In the genomic region with DNA sequence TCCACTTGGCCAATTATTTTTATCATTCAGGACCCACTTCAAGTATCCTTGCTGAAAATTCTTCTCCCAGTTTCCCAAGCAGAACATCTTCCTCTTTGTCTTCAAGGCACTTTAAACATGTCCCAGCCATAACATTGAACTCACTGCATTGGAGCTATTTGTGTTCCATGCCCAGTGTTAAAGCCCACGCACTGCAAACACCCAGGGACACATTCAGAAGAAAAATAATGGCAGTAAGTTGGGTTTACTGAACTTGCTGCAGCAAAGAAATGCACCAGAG, we compare ENCODE assay signal across 10 cellular contexts. TPM values are rescaled to one million over a fixed set of nuclear protein-coding genes. Genes with fewer than 3 reads are reported as not detected.
DNase-seq lines count a peak whose midpoint lies in the region; ATAC-seq and TF ChIP-seq lines count a peak whose summit lies in the region.
"Had no signal": no experiment of that assay in that cellular context is flagged by ENCODE, and none has a peak within 500 bp of the region (broad histone marks: within the 10 kb centered on the region; RNA-seq: fewer than 3 reads in every experiment).

No MANE protein-coding gene starts in this region.

- intact Hi-C loops in Panc1 (cut with micrococcal nuclease; ENCODE audit: unreplicated experiment) (loop anchor here (5.0 to 10.0 kb wide), 3 partner anchors 203 to 403 kb away; a partner anchor contains a TSS), Calu3 (cut with micrococcal nuclease; ENCODE audit: unreplicated experiment) (no loop called here)

- DNase-seq in activated T-cell treated with anti-CD3 and anti-CD28 coated beads, Interleukin-2, amount 50 U/mL, for 72 hours: no peak
- DNase-seq in activated T-cell treated with anti-CD3 and anti-CD28 coated beads, Interleukin-2, amount 50 U/mL, for 48 hours: no peak
- DNase-seq in Panc1 (ENCODE audit: low read depth, low spot score): no peak
- no peak for DNase-seq in effector memory CD8-positive, alpha-beta T cell
- no peak for DNase-seq in stimulated activated effector memory CD8-positive, alpha-beta T cell treated with anti-CD3 and anti-CD28 coated beads, Interleukin-12 subunit alpha, Interleukin-12 subunit beta, amount 100 ng/mL, for 72 hours (ENCODE audit: low spot score in 2 of 2)
- DNase-seq in cerebellar cortex (ENCODE audit: low spot score): no peak
- no peak for DNase-seq in Calu3
- DNase-seq in tibial nerve (ENCODE audit: low spot score in 2 of 2): no peak

- H3K27ac Mint-ChIP-seq in activated T-cell treated with anti-CD3 and anti-CD28 coated beads, Interleukin-2, amount 50 U/mL, for 72 hours: no peak overlapping the region
- H3K27ac Mint-ChIP-seq in effector memory CD8-positive, alpha-beta T cell: peak overlapping the region; percentile 19 to 99
- no peak overlapping the region for H3K27ac Mint-ChIP-seq in stimulated activated effector memory CD8-positive, alpha-beta T cell treated with anti-CD3 and anti-CD28 coated beads, Interleukin-12 subunit alpha, Interleukin-12 subunit beta, amount 100 ng/mL, for 72 hours
- H3K27ac Mint-ChIP-seq in Calu3 (ENCODE audit: unreplicated experiment): no peak overlapping the region

- in situ Hi-C loops in Panc1 (cut with HindIII; ENCODE audit: low pct_unique_long_range_greater_than_20kb, low sequenced_read_pairs): no loop called here

- H3K4me1 ChIP-seq in Panc1 (ENCODE audit: control insufficient read depth, insufficient read depth, low read length) (peaks cover 49% of the 10 kb centered on the region), tibial nerve (peaks cover 0 to 57% (median 19%) of the 10 kb centered on the region in 4 donors)

- no peaks in the 10 kb centered on the region for H3K9me3 Mint-ChIP-seq in activated T-cell treated with anti-CD3 and anti-CD28 coated beads, Interleukin-2, amount 50 U/mL, for 72 hours
- no peaks in the 10 kb centered on the region for H3K9me3 Mint-ChIP-seq in effector memory CD8-positive, alpha-beta T cell
- no peaks in the 10 kb centered on the region for H3K9me3 Mint-ChIP-seq in stimulated activated effector memory CD8-positive, alpha-beta T cell treated with anti-CD3 and anti-CD28 coated beads, Interleukin-12 subunit alpha, Interleukin-12 subunit beta, amount 100 ng/mL, for 72 hours
- H3K9me3 Mint-ChIP-seq in Calu3 (ENCODE audit: low read depth, unreplicated experiment): no peaks in the 10 kb centered on the region

- TF ChIP-seq CTCF in Panc1 (IDR thresholded peaks at IDR 0.05) (no peak), Calu3 (IDR thresholded peaks at IDR 0.05; ENCODE audit: unreplicated experiment) (no peak), tibial nerve (IDR thresholded peaks at IDR 0.05) (no peak)

- no peaks in the 10 kb centered on the region for H3K27me3 ChIP-seq in Panc1 (ENCODE audit: control insufficient read depth, insufficient read depth, low read length)
- no peaks in the 10 kb centered on the region for H3K27me3 ChIP-seq in tibial nerve
- H3K27me3 ChIP-seq: uterus had no signal

- peak overlapping the region; percentile 5 to 29 for H3K4me3 Mint-ChIP-seq in activated T-cell treated with anti-CD3 and anti-CD28 coated beads, Interleukin-2, amount 50 U/mL, for 72 hours
- H3K4me3 Mint-ChIP-seq in effector memory CD8-positive, alpha-beta T cell: peak overlapping the region; percentile 3 to 30
- H3K4me3 Mint-ChIP-seq in stimulated activated effector memory CD8-positive, alpha-beta T cell treated with anti-CD3 and anti-CD28 coated beads, Interleukin-12 subunit alpha, Interleukin-12 subunit beta, amount 100 ng/mL, for 72 hours: peak overlapping the region; percentile 31
- H3K4me3 Mint-ChIP-seq in Calu3 (ENCODE audit: low read depth, unreplicated experiment): no peak overlapping the region

- H3K36me3 Mint-ChIP-seq in activated T-cell treated with anti-CD3 and anti-CD28 coated beads, Interleukin-2, amount 50 U/mL, for 72 hours (ENCODE audit: insufficient read depth in 2 of 2): peaks cover 6 to 7% of the 10 kb centered on the region in 2 donors
- peaks cover 31% of the 10 kb centered on the region for H3K36me3 Mint-ChIP-seq in effector memory CD8-positive, alpha-beta T cell (ENCODE audit: insufficient read depth)
- H3K36me3 Mint-ChIP-seq in stimulated activated effector memory CD8-positive, alpha-beta T cell treated with anti-CD3 and anti-CD28 coated beads, Interleukin-12 subunit alpha, Interleukin-12 subunit beta, amount 100 ng/mL, for 72 hours: peaks cover 4% of the 10 kb centered on the region
- H3K36me3 Mint-ChIP-seq in Calu3 (ENCODE audit: insufficient read depth, unreplicated experiment): peaks cover 13% of the 10 kb centered on the region

- 82% methylated on average over 1 of the region's 1 CpG for WGBS in tibial nerve, 2 donors

- no peaks in the 10 kb centered on the region for H3K9me3 ChIP-seq in Panc1 (ENCODE audit: control insufficient read depth, insufficient read depth, low read depth, low read length)
- no peaks in the 10 kb centered on the region for H3K9me3 ChIP-seq in tibial nerve
- H3K9me3 ChIP-seq: uterus had no signal

- no TSS peak for BruUV-seq in Panc1 (replicated peaks; lab: Mats Ljungman, UMichigan)
- no TSS peak for BruUV-seq in Calu3 (replicated peaks; lab: Mats Ljungman, UMichigan)

- H3K4me3 ChIP-seq in Panc1 (ENCODE audit: low read depth in 2 of 2, low read length in 2 of 2) (no peak overlapping the region), tibial nerve (no peak overlapping the region)
- H3K4me3 ChIP-seq: uterus had no signal

- TF ChIP-seq EP300 in tibial nerve (IDR thresholded peaks at IDR 0.05): no peak

- no peak for TF ChIP-seq POLR2A in tibial nerve (IDR thresholded peaks at IDR 0.05)

- CTCF ChIA-PET in Panc1 (lab: Charles Lee): interaction anchor here (0.7 to 1.4 kb wide), 4 partner anchors 69 to 252 kb away, joined by 3 to 5 read pairs (median 4); no protein-coding TSS in a partner anchor
- CTCF ChIA-PET in Calu3 (lab: Charles Lee): no interaction called here

- H3K27ac ChIP-seq in Panc1 (ENCODE audit: low read length): peak overlapping the region; percentile 99
- peak overlapping the region in 1 of 4 donors; percentile 97 for H3K27ac ChIP-seq in tibial nerve

- H3K36me3 ChIP-seq in Panc1 (ENCODE audit: control insufficient read depth, insufficient read depth, low read length) (no peaks in the 10 kb centered on the region; the same call in 1 of the 2 replicates), tibial nerve (no peaks in the 10 kb centered on the region)
- H3K36me3 ChIP-seq: uterus had no signal

- no peaks in the 10 kb centered on the region for H3K27me3 Mint-ChIP-seq in activated T-cell treated with anti-CD3 and anti-CD28 coated beads, Interleukin-2, amount 50 U/mL, for 72 hours (ENCODE audit: low read depth)
- no peaks in the 10 kb centered on the region for H3K27me3 Mint-ChIP-seq in effector memory CD8-positive, alpha-beta T cell
- no peaks in the 10 kb centered on the region for H3K27me3 Mint-ChIP-seq in Calu3 (ENCODE audit: unreplicated experiment)

- ATAC-seq in activated T-cell treated with anti-CD3 and anti-CD28 coated beads, Interleukin-2, amount 50 U/mL, for 72 hours (replicated peaks in 1 of 2): no peak
- no peak for ATAC-seq in Panc1
- no peak for ATAC-seq in effector memory CD8-positive, alpha-beta T cell (replicated peaks)
- no peak for ATAC-seq in stimulated activated effector memory CD8-positive, alpha-beta T cell treated with anti-CD3 and anti-CD28 coated beads, Interleukin-12 subunit alpha, Interleukin-12 subunit beta, amount 100 ng/mL, for 72 hours

- POLR2A ChIA-PET in Panc1 (lab: Charles Lee): no interaction called here

- peaks cover 51% of the 10 kb centered on the region for H3K4me1 Mint-ChIP-seq in activated T-cell treated with anti-CD3 and anti-CD28 coated beads, Interleukin-2, amount 50 U/mL, for 72 hours (ENCODE audit: low read depth)
- peaks cover 39 to 40% of the 10 kb centered on the region in 2 donors for H3K4me1 Mint-ChIP-seq in effector memory CD8-positive, alpha-beta T cell (ENCODE audit: low read depth in 2 of 2)
- H3K4me1 Mint-ChIP-seq in stimulated activated effector memory CD8-positive, alpha-beta T cell treated with anti-CD3 and anti-CD28 coated beads, Interleukin-12 subunit alpha, Interleukin-12 subunit beta, amount 100 ng/mL, for 72 hours: peaks cover 40% of the 10 kb centered on the region
- H3K4me1 Mint-ChIP-seq in Calu3 (ENCODE audit: low read depth, unreplicated experiment): peaks cover 16% of the 10 kb centered on the region

RNA-seq across cellular contexts. Expression of a gene that starts 1.6 kb away (rescaled TPM):
- total RNA-seq in activated T-cell treated with anti-CD3 and anti-CD28 coated beads, Interleukin-2, amount 50 U/mL, for 72 hours: 10 to 100 TPM; 65.2 to 70.2 TPM
- 165 TPM for total RNA-seq in Panc1 (2021; ENCODE audit: unreplicated experiment)
- 147 TPM for polyA plus RNA-seq in Panc1 (2012; ENCODE audit: insufficient read length)
- 29.9 and 30.7 TPM in 2 replicates for total RNA-seq in Calu3 (2022)
- total RNA-seq in tibial nerve: 10 to 100 TPM; 45.3 to 83.1 (median 54.1) TPM

RNA-seq across cellular contexts. Expression of a gene that starts 45.1 kb away (rescaled TPM):
- total RNA-seq in activated T-cell treated with anti-CD3 and anti-CD28 coated beads, Interleukin-2, amount 50 U/mL, for 72 hours: 100 to 1,000 TPM; 136 to 174 TPM
- total RNA-seq in Panc1 (2021; ENCODE audit: unreplicated experiment): not detected
- polyA plus RNA-seq in Panc1 (2012; ENCODE audit: insufficient read length): not detected
- total RNA-seq in Calu3 (2022): not detected in 2 replicates
- 1 to 10 TPM in 1 of 4 donors, under 1 TPM in 1, not detected in 2; 0.84 to 6.1 TPM for total RNA-seq in tibial nerve
- total RNA-seq: G401 had no signal

Comparison
In these comparisons a context has a peak if more than half of its experiments do, and no peak if none do; other contexts are left out.
1. H3K27ac Mint-ChIP-seq: peak in effector memory CD8-positive, alpha-beta T cell (2 of 2); none in activated T-cell treated with anti-CD3 and anti-CD28 coated beads, Interleukin-2, amount 50 U/mL, for 72 hours (single experiment), stimulated activated effector memory CD8-positive, alpha-beta T cell treated with anti-CD3 and anti-CD28 coated beads, Interleukin-12 subunit alpha, Interleukin-12 subunit beta, amount 100 ng/mL, for 72 hours (single experiment) and Calu3 (single experiment).
2. RNA of a gene that starts 45.1 kb away (total RNA-seq): 136 to 174 TPM in activated T-cell treated with anti-CD3 and anti-CD28 coated beads, Interleukin-2, amount 50 U/mL, for 72 hours; 0.84 to 6.1 TPM in tibial nerve, not detected in Panc1 (single experiment) and not detected in Calu3; every median in the first group is over 10 times any median in the second.